ENCODE assay signal across 1 cellular context in the genomic region with DNA sequence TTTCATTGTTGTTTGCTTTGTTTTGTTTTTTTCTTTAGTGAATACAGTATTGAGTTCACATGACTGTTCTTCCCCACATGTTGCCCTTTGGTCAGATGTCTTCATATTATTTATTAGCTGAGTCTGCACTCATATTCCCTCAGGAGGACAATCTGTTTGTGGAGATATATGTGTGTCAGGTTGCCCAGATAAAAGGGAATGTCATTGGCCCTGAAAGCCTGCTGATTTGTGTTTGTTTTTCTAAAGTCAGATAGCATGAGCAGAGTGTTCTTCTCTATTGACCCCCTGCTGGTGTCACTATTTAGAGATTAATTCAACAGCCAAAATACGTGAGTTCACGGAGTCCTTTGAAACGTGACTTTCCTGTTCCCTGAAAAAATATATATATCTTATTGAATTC.
TF ChIP-seq lines count a peak whose summit lies in the region.

No MANE protein-coding gene starts in this region.

TF ChIP-seq in A549, 52 proteins besides CTCF, POLR2A, EP300 and RAD21 (continued from another document):
- TF ChIP-seq, protein P1, sequence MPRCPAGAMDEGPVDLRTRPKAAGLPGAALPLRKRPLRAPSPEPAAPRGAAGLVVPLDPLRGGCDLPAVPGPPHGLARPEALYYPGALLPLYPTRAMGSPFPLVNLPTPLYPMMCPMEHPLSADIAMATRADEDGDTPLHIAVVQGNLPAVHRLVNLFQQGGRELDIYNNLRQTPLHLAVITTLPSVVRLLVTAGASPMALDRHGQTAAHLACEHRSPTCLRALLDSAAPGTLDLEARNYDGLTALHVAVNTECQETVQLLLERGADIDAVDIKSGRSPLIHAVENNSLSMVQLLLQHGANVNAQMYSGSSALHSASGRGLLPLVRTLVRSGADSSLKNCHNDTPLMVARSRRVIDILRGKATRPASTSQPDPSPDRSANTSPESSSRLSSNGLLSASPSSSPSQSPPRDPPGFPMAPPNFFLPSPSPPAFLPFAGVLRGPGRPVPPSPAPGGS (IDR thresholded peaks at IDR 0.05): no peak
- TF ChIP-seq FOXS1 (CRISPR knock-in tag; IDR thresholded peaks at IDR 0.05): no peak
- TF ChIP-seq SMC3 (IDR thresholded peaks at IDR 0.05): no peak
- TF ChIP-seq ELK1 (IDR thresholded peaks at IDR 0.05; ENCODE audit: low read depth, low read length): no peak
- TF ChIP-seq RNF2 (IDR thresholded peaks at IDR 0.05; ENCODE audit: borderline replicate concordance, low read depth): no peak
- TF ChIP-seq, protein P2, sequence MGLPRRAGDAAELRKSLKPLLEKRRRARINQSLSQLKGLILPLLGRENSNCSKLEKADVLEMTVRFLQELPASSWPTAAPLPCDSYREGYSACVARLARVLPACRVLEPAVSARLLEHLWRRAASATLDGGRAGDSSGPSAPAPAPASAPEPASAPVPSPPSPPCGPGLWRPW (IDR thresholded peaks at IDR 0.05): no peak
TF ChIP-seq in A549: peak in this region for 0.
